12 cellular contexts compared by ENCODE assay signal in the genomic region with DNA sequence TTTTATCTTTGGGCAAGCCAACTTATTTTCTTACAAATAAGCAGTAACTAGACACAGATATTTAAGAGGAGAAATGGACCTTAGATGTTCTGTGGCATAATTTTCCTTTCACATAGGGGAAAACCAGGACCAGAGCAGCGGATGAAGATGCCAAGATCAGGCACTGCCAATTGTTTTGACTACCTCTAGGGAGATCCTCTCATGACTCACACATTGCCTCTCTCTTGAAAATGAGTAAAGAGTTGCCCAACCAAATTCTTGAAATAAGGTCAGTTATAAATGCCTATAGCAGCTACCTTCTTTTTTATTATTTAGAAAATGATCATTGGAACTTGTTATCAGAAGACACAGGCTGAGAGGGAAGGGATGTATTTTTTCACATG.
A peak's percentile ranks its signal among the peaks of the same experiment; 100 is the strongest.
DNase-seq lines count a peak whose midpoint lies in the region; ATAC-seq, FAIRE-seq and TF ChIP-seq lines count a peak whose summit lies in the region.
"Had no signal": no experiment of that assay in that cellular context is flagged by ENCODE, and none has a peak within 500 bp of the region (broad histone marks: within the 10 kb centered on the region; RNA-seq: fewer than 3 reads in every experiment).

No MANE protein-coding gene starts in this region.

- peak overlapping the region; percentile 33 to 71 (median 54); a peak in 21 of 22 replicates for H3K4me2 ChIP-seq in BLaER1 treated with 17β-estradiol and CSF1 and Interleukin-3, amounts not matched to agents 10 nM and 100 nM

- H3K36me3 ChIP-seq in BLaER1 treated with 17β-estradiol and CSF1 and Interleukin-3, amounts not matched to agents 10 nM and 100 nM = peaks cover 0 to 4% (median 0%) of the 10 kb centered on the region in 11 experiments; a peak in 1 of 22 replicates
- H3K36me3 ChIP-seq in bronchial epithelial cell (ENCODE audit: control insufficient read depth, insufficient read depth, low read length) = no peaks in the 10 kb centered on the region

- DNase-seq in HT-29 (ENCODE audit: low spot score) = peak; percentile 12
- peak; percentile 92 for DNase-seq in bronchial epithelial cell (ENCODE audit: low read depth)
- peak; percentile 76 for DNase-seq in myocyte (ENCODE audit: low read depth)
- no peak for DNase-seq in iPS-NIHi7 (ENCODE audit: extremely low spot score)
- DNase-seq in activated effector memory CD4-positive, alpha-beta T cell treated with Interleukin-2 at 50 U/mL for 16 hours = no peak
- no peak for DNase-seq in Kasumi-1 (lab: John Stamatoyannopoulos, UW)
- DNase-seq: activated CD8-positive, alpha-beta memory T cell treated with anti-CD3 and anti-CD28 coated beads, Interleukin-2, amount 50 U/mL, for 4 hours; GDM1; NCI-H1436; stimulated activated CD8-positive, alpha-beta memory T cell treated with anti-CD3 and anti-CD28 coated beads, Interleukin-4, amount 100 ng/mL, for 48 hours had no signal

- no peak for FAIRE-seq in bronchial epithelial cell (lab: Jason Lieb, UNC)

- no peaks in the 10 kb centered on the region for H4K20me1 ChIP-seq in BLaER1 treated with 17β-estradiol and CSF1 and Interleukin-3, amounts not matched to agents 10 nM and 100 nM

- ATAC-seq in HG02970 (IDR thresholded peaks at IDR 0.05; ENCODE audit: low FRiP score, unreplicated experiment) = no peak

- H3K27me3 ChIP-seq in BLaER1 treated with 17β-estradiol and CSF1 and Interleukin-3, amounts not matched to agents 10 nM and 100 nM = no peaks in the 10 kb centered on the region
- no peaks in the 10 kb centered on the region for H3K27me3 ChIP-seq in bronchial epithelial cell (ENCODE audit: control insufficient read depth, insufficient read depth, low read length)

- H3K9me3 ChIP-seq in BLaER1 treated with 17β-estradiol and CSF1 and Interleukin-3, amounts not matched to agents 10 nM and 100 nM (replicated peaks in 1 of 11) = peaks cover 7 to 58% (median 40%) of the 10 kb centered on the region in 11 experiments; a peak in 19 of 22 replicates

- no peak for TF ChIP-seq CTCF in bronchial epithelial cell (IDR thresholded peaks at IDR 0.05; ENCODE audit: insufficient read depth, low read length, severe bottlenecking)

- H3K27ac ChIP-seq in BLaER1 treated with 17β-estradiol and CSF1 and Interleukin-3, amounts not matched to agents 10 nM and 100 nM = peak overlapping the region in 9 of 11 experiments; percentile 25 to 67 (median 51); a peak in 14 of 22 replicates

- peaks cover 46 to 69% (median 58%) of the 10 kb centered on the region in 10 experiments for H3K4me1 ChIP-seq in BLaER1 treated with 17β-estradiol and CSF1 and Interleukin-3, amounts not matched to agents 10 nM and 100 nM

- H3K9ac ChIP-seq in BLaER1 treated with 17β-estradiol and CSF1 and Interleukin-3, amounts not matched to agents 10 nM and 100 nM = peak overlapping the region in 3 of 11 experiments; percentile 4 to 26 (median 9); a peak in 2 of 22 replicates

- no peak overlapping the region for H3K4me3 ChIP-seq in BLaER1 treated with 17β-estradiol and CSF1 and Interleukin-3, amounts not matched to agents 10 nM and 100 nM
- H3K4me3 ChIP-seq in bronchial epithelial cell (ENCODE audit: low read depth, low read length) = no peak overlapping the region

Comparison
In these comparisons a context has a peak if more than half of its experiments do, and no peak if none do; other contexts are left out.
1. DNase-seq: peak in HT-29 (single experiment), bronchial epithelial cell (single experiment) and myocyte (single experiment); none in iPS-NIHi7 (single experiment), activated effector memory CD4-positive, alpha-beta T cell treated with Interleukin-2 at 50 U/mL for 16 hours (single experiment) and Kasumi-1 (0 of 2).